15 cellular contexts compared by ENCODE assay signal in the genomic region with DNA sequence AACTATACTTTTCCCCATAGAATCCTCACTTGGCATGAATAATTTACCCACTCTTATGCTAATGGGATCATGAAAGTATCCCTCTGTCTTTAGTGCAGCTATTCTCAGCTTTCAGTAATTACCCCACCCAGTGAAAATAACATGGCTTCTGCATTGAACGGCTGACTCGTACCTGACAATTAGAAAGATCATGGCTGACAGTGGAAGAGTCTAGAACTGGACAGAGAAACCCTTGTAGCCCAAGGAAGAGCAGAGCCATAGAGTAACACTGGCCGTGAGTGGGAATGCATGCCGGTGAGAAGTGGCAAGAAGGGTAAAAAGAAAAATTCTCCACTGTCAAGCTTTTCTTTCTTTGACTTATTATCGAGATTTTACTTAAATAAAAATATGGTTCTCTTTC.
"Had no signal": no experiment of that assay in that cellular context is flagged by ENCODE, and none has a peak within 500 bp of the region (broad histone marks: within the 10 kb centered on the region; RNA-seq: fewer than 3 reads in every experiment).

No MANE protein-coding gene starts in this region.

- FAIRE-seq: colon had no signal

- ATAC-seq: activated CD4-positive, CD25-positive, alpha-beta regulatory T cell treated with anti-CD3 and anti-CD28 coated beads, Interleukin-2, amount 50 U/mL, for 24 hours; activated naive CD8-positive, alpha-beta T cell treated with anti-CD3 and anti-CD28 coated beads, Interleukin-2, amount 50 U/mL, for 24 hours; activated T-helper 17 cell treated with anti-CD3 and anti-CD28 coated beads, Interleukin-2, amount 50 U/mL, for 72 hours had no signal

- DNase-seq: activated CD4-positive, alpha-beta T cell treated with anti-CD3 and anti-CD28 coated beads, Interleukin-2, amount 50 U/mL, for 4 hours; activated naive CD4-positive, alpha-beta T cell treated with Interleukin-2 at 50 U/mL for 16 hours; activated naive CD8-positive, alpha-beta T cell treated with anti-CD3 and anti-CD28 coated beads, Interleukin-2, amount 50 U/mL, for 24 hours; activated T-cell treated with anti-CD3 and anti-CD28 coated beads for 4 hours; aorta; mesendoderm; nephron progenitor cell; stimulated activated CD4-positive, alpha-beta T cell treated with anti-CD3 and anti-CD28 coated beads, Interleukin-12 subunit alpha, Interleukin-12 subunit beta, amount 100 ng/mL, for 4 hours; stimulated activated CD4-positive, alpha-beta T cell treated with anti-CD3 and anti-CD28 coated beads, Interleukin-2, amount 100 ng/mL, for 24 hours; tibial artery; uterus had no signal

- H3K4me1 Mint-ChIP-seq: activated naive CD8-positive, alpha-beta T cell treated with anti-CD3 and anti-CD28 coated beads, Interleukin-2, amount 50 U/mL, for 24 hours; activated T-helper 17 cell treated with anti-CD3 and anti-CD28 coated beads, Interleukin-2, amount 50 U/mL, for 72 hours had no signal

- H3K4me3 Mint-ChIP-seq: activated naive CD8-positive, alpha-beta T cell treated with anti-CD3 and anti-CD28 coated beads, Interleukin-2, amount 50 U/mL, for 24 hours; activated T-helper 17 cell treated with anti-CD3 and anti-CD28 coated beads, Interleukin-2, amount 50 U/mL, for 72 hours; nephron progenitor cell had no signal

- H3K4me3 ChIP-seq: esophagus muscularis mucosa, tibial artery, uterus had no signal

- H3K9me3 Mint-ChIP-seq: nephron progenitor cell had no signal

- H3K27ac ChIP-seq: esophagus muscularis mucosa, tibial artery had no signal

- H3K36me3 ChIP-seq: uterus had no signal

- H3K9me3 ChIP-seq: esophagus muscularis mucosa, tibial artery, uterus had no signal

- H3K27me3 ChIP-seq: esophagus muscularis mucosa, tibial artery, uterus had no signal

- H3K27ac Mint-ChIP-seq: activated naive CD8-positive, alpha-beta T cell treated with anti-CD3 and anti-CD28 coated beads, Interleukin-2, amount 50 U/mL, for 24 hours; activated T-helper 17 cell treated with anti-CD3 and anti-CD28 coated beads, Interleukin-2, amount 50 U/mL, for 72 hours; nephron progenitor cell had no signal
